In genomic region chr3:52446631-52447511, GRCh38 we compare ENCODE assay signal across 1 cellular context.
TF ChIP-seq lines count a peak whose summit lies in the region.

No MANE protein-coding gene starts in this region.

TF ChIP-seq in HepG2, 621 proteins besides CTCF, POLR2A, EP300 and RAD21 (continued from another document and continues in another):
- TF ChIP-seq REST (IDR thresholded peaks at IDR 0.05; ENCODE audit: borderline replicate concordance in 1 of 2, low read depth in 1 of 2, low read length in 2 of 2) (no peak), ZNF605 (CRISPR knock-in tag; IDR thresholded peaks at IDR 0.05) (no peak; the same call in 1 of the 2 replicates), KDM3A (CRISPR knock-in tag; IDR thresholded peaks at IDR 0.05; ENCODE audit: low read depth) (0 out of 2 replicates have a peak, but pooled peaks have one; percentile 31), FOXK2 (IDR thresholded peaks at IDR 0.05) (no peak), ATF7-NPFF (CRISPR knock-in tag; IDR thresholded peaks at IDR 0.05; ENCODE audit: low read depth) (no peak), ZNF543 (CRISPR knock-in tag; IDR thresholded peaks at IDR 0.05) (no peak), HCFC1 (IDR thresholded peaks at IDR 0.05; ENCODE audit: low read depth, low read length) (no peak), ZNF781 (CRISPR knock-in tag; IDR thresholded peaks at IDR 0.05; ENCODE audit: borderline replicate concordance, not compliant biosample characterization) (no peak), ZNF441 (CRISPR knock-in tag; IDR thresholded peaks at IDR 0.05; ENCODE audit: borderline replicate concordance) (no peak; the same call in 1 of the 2 replicates), THRA (CRISPR knock-in tag; IDR thresholded peaks at IDR 0.05; ENCODE audit: borderline replicate concordance) (no peak), ZNF792 (CRISPR knock-in tag; IDR thresholded peaks at IDR 0.05) (peak; percentile 31; the same call in 1 of the 2 replicates), ZFAT (CRISPR knock-in tag; conservative IDR thresholded peaks at IDR 0.05) (no peak), ZNF382 (CRISPR knock-in tag; IDR thresholded peaks at IDR 0.05; ENCODE audit: borderline replicate concordance) (no peak), ZNF12 (CRISPR knock-in tag; IDR thresholded peaks at IDR 0.05) (no peak), HNRNPLL (IDR thresholded peaks at IDR 0.05; ENCODE audit: low read depth, low read length, poor library complexity, severe bottlenecking) (no peak), ZBTB37 (CRISPR knock-in tag; IDR thresholded peaks at IDR 0.05) (no peak), LCORL (IDR thresholded peaks at IDR 0.05) (no peak), LCORL (CRISPR knock-in tag; IDR thresholded peaks at IDR 0.05) (0 out of 2 replicates have a peak, but pooled peaks have one; percentile 71), ZNF18 (CRISPR knock-in tag; IDR thresholded peaks at IDR 0.05; ENCODE audit: insufficient replicate concordance) (peak; percentile 68)
- TF ChIP-seq, protein P1, sequence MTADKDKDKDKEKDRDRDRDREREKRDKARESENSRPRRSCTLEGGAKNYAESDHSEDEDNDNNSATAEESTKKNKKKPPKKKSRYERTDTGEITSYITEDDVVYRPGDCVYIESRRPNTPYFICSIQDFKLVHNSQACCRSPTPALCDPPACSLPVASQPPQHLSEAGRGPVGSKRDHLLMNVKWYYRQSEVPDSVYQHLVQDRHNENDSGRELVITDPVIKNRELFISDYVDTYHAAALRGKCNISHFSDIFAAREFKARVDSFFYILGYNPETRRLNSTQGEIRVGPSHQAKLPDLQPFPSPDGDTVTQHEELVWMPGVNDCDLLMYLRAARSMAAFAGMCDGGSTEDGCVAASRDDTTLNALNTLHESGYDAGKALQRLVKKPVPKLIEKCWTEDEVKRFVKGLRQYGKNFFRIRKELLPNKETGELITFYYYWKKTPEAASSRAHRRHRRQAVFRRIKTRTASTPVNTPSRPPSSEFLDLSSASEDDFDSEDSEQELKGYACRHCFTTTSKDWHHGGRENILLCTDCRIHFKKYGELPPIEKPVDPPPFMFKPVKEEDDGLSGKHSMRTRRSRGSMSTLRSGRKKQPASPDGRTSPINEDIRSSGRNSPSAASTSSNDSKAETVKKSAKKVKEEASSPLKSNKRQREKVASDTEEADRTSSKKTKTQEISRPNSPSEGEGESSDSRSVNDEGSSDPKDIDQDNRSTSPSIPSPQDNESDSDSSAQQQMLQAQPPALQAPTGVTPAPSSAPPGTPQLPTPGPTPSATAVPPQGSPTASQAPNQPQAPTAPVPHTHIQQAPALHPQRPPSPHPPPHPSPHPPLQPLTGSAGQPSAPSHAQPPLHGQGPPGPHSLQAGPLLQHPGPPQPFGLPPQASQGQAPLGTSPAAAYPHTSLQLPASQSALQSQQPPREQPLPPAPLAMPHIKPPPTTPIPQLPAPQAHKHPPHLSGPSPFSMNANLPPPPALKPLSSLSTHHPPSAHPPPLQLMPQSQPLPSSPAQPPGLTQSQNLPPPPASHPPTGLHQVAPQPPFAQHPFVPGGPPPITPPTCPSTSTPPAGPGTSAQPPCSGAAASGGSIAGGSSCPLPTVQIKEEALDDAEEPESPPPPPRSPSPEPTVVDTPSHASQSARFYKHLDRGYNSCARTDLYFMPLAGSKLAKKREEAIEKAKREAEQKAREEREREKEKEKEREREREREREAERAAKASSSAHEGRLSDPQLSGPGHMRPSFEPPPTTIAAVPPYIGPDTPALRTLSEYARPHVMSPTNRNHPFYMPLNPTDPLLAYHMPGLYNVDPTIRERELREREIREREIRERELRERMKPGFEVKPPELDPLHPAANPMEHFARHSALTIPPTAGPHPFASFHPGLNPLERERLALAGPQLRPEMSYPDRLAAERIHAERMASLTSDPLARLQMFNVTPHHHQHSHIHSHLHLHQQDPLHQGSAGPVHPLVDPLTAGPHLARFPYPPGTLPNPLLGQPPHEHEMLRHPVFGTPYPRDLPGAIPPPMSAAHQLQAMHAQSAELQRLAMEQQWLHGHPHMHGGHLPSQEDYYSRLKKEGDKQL (CRISPR knock-in tag; IDR thresholded peaks at IDR 0.05; ENCODE audit: low read depth), result no peak
- TF ChIP-seq, protein P2, sequence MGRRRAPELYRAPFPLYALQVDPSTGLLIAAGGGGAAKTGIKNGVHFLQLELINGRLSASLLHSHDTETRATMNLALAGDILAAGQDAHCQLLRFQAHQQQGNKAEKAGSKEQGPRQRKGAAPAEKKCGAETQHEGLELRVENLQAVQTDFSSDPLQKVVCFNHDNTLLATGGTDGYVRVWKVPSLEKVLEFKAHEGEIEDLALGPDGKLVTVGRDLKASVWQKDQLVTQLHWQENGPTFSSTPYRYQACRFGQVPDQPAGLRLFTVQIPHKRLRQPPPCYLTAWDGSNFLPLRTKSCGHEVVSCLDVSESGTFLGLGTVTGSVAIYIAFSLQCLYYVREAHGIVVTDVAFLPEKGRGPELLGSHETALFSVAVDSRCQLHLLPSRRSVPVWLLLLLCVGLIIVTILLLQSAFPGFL (CRISPR knock-in tag; IDR thresholded peaks at IDR 0.05), result no peak
- TF ChIP-seq, protein P3, sequence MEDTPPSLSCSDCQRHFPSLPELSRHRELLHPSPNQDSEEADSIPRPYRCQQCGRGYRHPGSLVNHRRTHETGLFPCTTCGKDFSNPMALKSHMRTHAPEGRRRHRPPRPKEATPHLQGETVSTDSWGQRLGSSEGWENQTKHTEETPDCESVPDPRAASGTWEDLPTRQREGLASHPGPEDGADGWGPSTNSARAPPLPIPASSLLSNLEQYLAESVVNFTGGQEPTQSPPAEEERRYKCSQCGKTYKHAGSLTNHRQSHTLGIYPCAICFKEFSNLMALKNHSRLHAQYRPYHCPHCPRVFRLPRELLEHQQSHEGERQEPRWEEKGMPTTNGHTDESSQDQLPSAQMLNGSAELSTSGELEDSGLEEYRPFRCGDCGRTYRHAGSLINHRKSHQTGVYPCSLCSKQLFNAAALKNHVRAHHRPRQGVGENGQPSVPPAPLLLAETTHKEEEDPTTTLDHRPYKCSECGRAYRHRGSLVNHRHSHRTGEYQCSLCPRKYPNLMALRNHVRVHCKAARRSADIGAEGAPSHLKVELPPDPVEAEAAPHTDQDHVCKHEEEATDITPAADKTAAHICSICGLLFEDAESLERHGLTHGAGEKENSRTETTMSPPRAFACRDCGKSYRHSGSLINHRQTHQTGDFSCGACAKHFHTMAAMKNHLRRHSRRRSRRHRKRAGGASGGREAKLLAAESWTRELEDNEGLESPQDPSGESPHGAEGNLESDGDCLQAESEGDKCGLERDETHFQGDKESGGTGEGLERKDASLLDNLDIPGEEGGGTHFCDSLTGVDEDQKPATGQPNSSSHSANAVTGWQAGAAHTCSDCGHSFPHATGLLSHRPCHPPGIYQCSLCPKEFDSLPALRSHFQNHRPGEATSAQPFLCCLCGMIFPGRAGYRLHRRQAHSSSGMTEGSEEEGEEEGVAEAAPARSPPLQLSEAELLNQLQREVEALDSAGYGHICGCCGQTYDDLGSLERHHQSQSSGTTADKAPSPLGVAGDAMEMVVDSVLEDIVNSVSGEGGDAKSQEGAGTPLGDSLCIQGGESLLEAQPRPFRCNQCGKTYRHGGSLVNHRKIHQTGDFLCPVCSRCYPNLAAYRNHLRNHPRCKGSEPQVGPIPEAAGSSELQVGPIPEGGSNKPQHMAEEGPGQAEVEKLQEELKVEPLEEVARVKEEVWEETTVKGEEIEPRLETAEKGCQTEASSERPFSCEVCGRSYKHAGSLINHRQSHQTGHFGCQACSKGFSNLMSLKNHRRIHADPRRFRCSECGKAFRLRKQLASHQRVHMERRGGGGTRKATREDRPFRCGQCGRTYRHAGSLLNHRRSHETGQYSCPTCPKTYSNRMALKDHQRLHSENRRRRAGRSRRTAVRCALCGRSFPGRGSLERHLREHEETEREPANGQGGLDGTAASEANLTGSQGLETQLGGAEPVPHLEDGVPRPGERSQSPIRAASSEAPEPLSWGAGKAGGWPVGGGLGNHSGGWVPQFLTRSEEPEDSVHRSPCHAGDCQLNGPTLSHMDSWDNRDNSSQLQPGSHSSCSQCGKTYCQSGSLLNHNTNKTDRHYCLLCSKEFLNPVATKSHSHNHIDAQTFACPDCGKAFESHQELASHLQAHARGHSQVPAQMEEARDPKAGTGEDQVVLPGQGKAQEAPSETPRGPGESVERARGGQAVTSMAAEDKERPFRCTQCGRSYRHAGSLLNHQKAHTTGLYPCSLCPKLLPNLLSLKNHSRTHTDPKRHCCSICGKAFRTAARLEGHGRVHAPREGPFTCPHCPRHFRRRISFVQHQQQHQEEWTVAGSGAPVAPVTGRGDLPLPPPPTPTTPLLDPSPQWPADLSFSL (CRISPR knock-in tag; IDR thresholded peaks at IDR 0.05), result no peak
